Comparison of ENCODE assay signal across 7 cellular contexts in genomic region chr4:173608632-173609031, GRCh38.
A peak's percentile ranks its signal among the peaks of the same experiment; 100 is the strongest.
DNase-seq lines count a peak whose midpoint lies in the region; ATAC-seq, FAIRE-seq and TF ChIP-seq lines count a peak whose summit lies in the region.
"Not testable (repeated sequence)": the region's sequence is repeated elsewhere in the genome, so short reads cannot be mapped to it uniquely, and the experiment has no call there.

No MANE protein-coding gene starts in this region.

- H3K27ac ChIP-seq in HUES6 (ENCODE audit: low read depth, low read length) (peak overlapping the region; percentile 46), K562 (ENCODE audit: extremely low read depth, low read depth, low read length) (peak overlapping the region; percentile 54; the same call in 2 of the 3 replicates)
- not testable (repeated sequence) for H3K27ac ChIP-seq in right atrium auricular region; kidney (ENCODE audit: low read depth in 2 of 2, low read length in 2 of 2); neural progenitor cell

- H3K4me1 Mint-ChIP-seq in neural progenitor cell = not testable (repeated sequence)

- not testable (repeated sequence) for H3K27ac Mint-ChIP-seq in neural progenitor cell

- H3K4me2 ChIP-seq in K562 (ENCODE audit: insufficient read depth, low read length) (peak overlapping the region; percentile 52), neural progenitor cell (peak overlapping the region; percentile 49)

- intact Hi-C loops in K562 (cut with micrococcal nuclease); kidney (cut with DNase I): not testable (repeated sequence)

- H3K9me1 ChIP-seq in K562 (ENCODE audit: control insufficient read depth, insufficient read depth, low read length) = not testable (repeated sequence)

- H2AFZ ChIP-seq in K562 (ENCODE audit: low read depth, low read length) = peak overlapping the region; percentile 94
- peak overlapping the region; percentile 86 for H2AFZ ChIP-seq in neural progenitor cell (replicated peaks)

- not testable (repeated sequence) for H3K27me3 Mint-ChIP-seq in neural progenitor cell (ENCODE audit: insufficient read depth, low read depth)

- POLR2A ChIA-PET in K562 (lab: Yijun Ruan, JAX) = interaction anchor here (0.6 kb wide), 1 partner anchor 61 kb away, joined by 3 read pairs; no protein-coding TSS in a partner anchor

- TF ChIP-seq EP300 in K562 (IDR thresholded peaks at IDR 0.05; ENCODE audit: low read length) = not testable (repeated sequence)

- H3K9me3 ChIP-seq in HUES6 (ENCODE audit: control insufficient read depth, insufficient read depth, low read depth, low read length); K562 (replicated peaks; ENCODE audit: control insufficient read depth, insufficient read depth, low read depth, low read length); right atrium auricular region; kidney (ENCODE audit: control insufficient read depth in 1 of 2, low read length in 2 of 2); neural progenitor cell (ENCODE audit: low read depth): not testable (repeated sequence)

- H4K20me1 ChIP-seq in K562 (replicated peaks; ENCODE audit: control insufficient read depth, insufficient read depth, low read length); neural progenitor cell (ENCODE audit: low read depth): not testable (repeated sequence)

- not testable (repeated sequence) for FAIRE-seq in K562 (lab: Jason Lieb, UNC); kidney (lab: Jason Lieb, UNC)

- TF ChIP-seq RAD21 in K562 (CRISPR knock-in tag; conservative IDR thresholded peaks at IDR 0.05 in 1 of 2, IDR thresholded peaks at IDR 0.05 in 1 of 2) = not testable (repeated sequence)

- peak; percentile 11 for DNase-seq in Daoy (ENCODE audit: low read depth)
- DNase-seq in NCI-H748 treated with DMSO at 0.1 percent for 48 hours (lab: John Stamatoyannopoulos, UW) = peak; percentile 51
- DNase-seq in K562 (ENCODE audit: extremely low read depth in 1 of 4, low spot score in 3 of 4) = peak in 1 of 4 experiments; percentile 46
- not testable (repeated sequence) for DNase-seq in right atrium auricular region (ENCODE audit: low spot score)
- peak; percentile 48 for DNase-seq in kidney
- DNase-seq in neural progenitor cell (ENCODE audit: low spot score) = peak; percentile 61

- CTCF ChIA-PET in K562 (lab: Yijun Ruan, JAX; ENCODE audit: low intra/inter-chr PET ratio) = not testable (repeated sequence)

- H3K9ac ChIP-seq in HUES6 (ENCODE audit: low read length) (peak overlapping the region; percentile 85), K562 (ENCODE audit: insufficient read depth in 1 of 2, low read depth in 2 of 2, low read length in 2 of 2) (peak overlapping the region; percentile 49 to 78; a peak in 3 of 4 replicates)
- not testable (repeated sequence) for H3K9ac ChIP-seq in kidney (ENCODE audit: low read length in 2 of 2); neural progenitor cell

- not testable (repeated sequence) for H3K4me1 ChIP-seq in HUES6 (ENCODE audit: control insufficient read depth, insufficient read depth, low read length); K562 (replicated peaks in 1 of 2; ENCODE audit: control insufficient read depth in 2 of 2, insufficient read depth in 2 of 2, low read length in 2 of 2); right atrium auricular region; kidney (ENCODE audit: control insufficient read depth in 1 of 2, insufficient read depth in 1 of 2, low read depth in 1 of 2, low read length in 2 of 2); neural progenitor cell

- not testable (repeated sequence) for H3F3A ChIP-seq in neural progenitor cell (ENCODE audit: low read depth)

- H3K36me3 Mint-ChIP-seq in neural progenitor cell = not testable (repeated sequence)

- not testable (repeated sequence) for TF ChIP-seq POLR2A in K562 (conservative IDR thresholded peaks at IDR 0.05)

- not testable (repeated sequence) for BruUV-seq in K562 (replicated peaks; lab: Mats Ljungman, UMichigan)

- TF ChIP-seq CTCF in K562 (IDR thresholded peaks at IDR 0.05 in 2 of 3, conservative IDR thresholded peaks at IDR 0.05 in 1 of 3; ENCODE audit: insufficient read depth in 2 of 3, low read depth in 1 of 3, low read length in 3 of 3); right atrium auricular region (IDR thresholded peaks at IDR 0.05); kidney (IDR thresholded peaks at IDR 0.05; ENCODE audit: borderline replicate concordance, extremely low read depth, insufficient read depth); neural progenitor cell (IDR thresholded peaks at IDR 0.05): not testable (repeated sequence)

- peak overlapping the region; percentile 33 for H3K4me3 Mint-ChIP-seq in neural progenitor cell

- not testable (repeated sequence) for ATAC-seq in K562

- not testable (repeated sequence) for H3K36me3 ChIP-seq in HUES6 (ENCODE audit: control insufficient read depth, insufficient read depth, low read length); K562 (ENCODE audit: control insufficient read depth, insufficient read depth, low read length); right atrium auricular region; kidney (ENCODE audit: control insufficient read depth in 1 of 2, insufficient read depth in 2 of 2, low read length in 2 of 2); neural progenitor cell

- not testable (repeated sequence) for H3K9me3 Mint-ChIP-seq in neural progenitor cell

- 4% methylated on average over 14 of the region's 15 CpGs for WGBS in K562 (ENCODE audit: insufficient coverage, low coverage, missing lambda C conversion rate)

- H3K4me3 ChIP-seq in HUES6 (ENCODE audit: low read depth, low read length) = peak overlapping the region; percentile 79
- H3K4me3 ChIP-seq in K562 = peak overlapping the region; percentile 30
- H3K4me3 ChIP-seq in right atrium auricular region = peak overlapping the region; percentile 19 to 24
- not testable (repeated sequence) for H3K4me3 ChIP-seq in kidney (ENCODE audit: low read length in 2 of 2)
- peak overlapping the region; percentile 36 for H3K4me3 ChIP-seq in neural progenitor cell

- in situ Hi-C loops in K562 (cut with MboI) = not testable (repeated sequence)

- H3K79me2 ChIP-seq in K562 (ENCODE audit: control insufficient read depth, insufficient read depth, low read length); neural progenitor cell (ENCODE audit: low read depth): not testable (repeated sequence)

- H3K27me3 ChIP-seq in HUES6 (ENCODE audit: control insufficient read depth, insufficient read depth, low read length); K562 (ENCODE audit: control insufficient read depth in 2 of 2, insufficient read depth in 2 of 2, low read length in 2 of 2); right atrium auricular region; neural progenitor cell: not testable (repeated sequence)

TF ChIP-seq in K562, 482 proteins besides CTCF, POLR2A, EP300 and RAD21:
- TF ChIP-seq FOXK2 (conservative IDR thresholded peaks at IDR 0.05 in 1 of 2, IDR thresholded peaks at IDR 0.05 in 1 of 2; ENCODE audit: low read depth in 2 of 2) (peak; percentile 23 to 79; a peak in 2 of 4 replicates), FOXA3 (CRISPR knock-in tag; conservative IDR thresholded peaks at IDR 0.05 in 1 of 2, IDR thresholded peaks at IDR 0.05 in 1 of 2) (peak; percentile 77 to 88; a peak in 3 of 4 replicates), RBFOX2 (IDR thresholded peaks at IDR 0.05; ENCODE audit: low read depth, low read length) (peak; percentile 58), TAF1 (IDR thresholded peaks at IDR 0.05; ENCODE audit: control insufficient read depth, extremely low read depth, insufficient read depth, low read length, severe bottlenecking) (peak; percentile 43), MAZ (CRISPR knock-in tag; conservative IDR thresholded peaks at IDR 0.05 in 1 of 2, IDR thresholded peaks at IDR 0.05 in 1 of 2) (peak in 1 of 2 experiments; percentile 37; a peak in 1 of 4 replicates), TAF9B (IDR thresholded peaks at IDR 0.05; ENCODE audit: partially characterized antibody) (peak; percentile 71), NFRKB (IDR thresholded peaks at IDR 0.05; ENCODE audit: low read depth) (peak; percentile 83), TAF7 (tag; IDR thresholded peaks at IDR 0.05) (peak; percentile 57; the same call in 1 of the 2 replicates), POLR2G (IDR thresholded peaks at IDR 0.05; ENCODE audit: low read depth, low read length) (peak; percentile 52; the same call in 1 of the 2 replicates), YY1 (IDR thresholded peaks at IDR 0.05; ENCODE audit: borderline replicate concordance in 1 of 3, control insufficient read depth in 1 of 3, extremely low read depth in 1 of 3, insufficient read depth in 3 of 3, insufficient read length in 1 of 3, insufficient replicate concordance in 2 of 3, low read depth in 1 of 3, low read length in 2 of 3) (peak in 2 of 3 experiments; percentile 63 to 85)
